ENCODE assay signal across 1 cellular context in genomic region chr22:23897320-23897719, GRCh38.
TF ChIP-seq lines count a peak whose summit lies in the region.

No MANE protein-coding gene starts in this region.

TF ChIP-seq in HepG2, 621 proteins besides CTCF, POLR2A, EP300 and RAD21:
- TF ChIP-seq RBM22 (optimal IDR thresholded peaks at IDR 0.05; ENCODE audit: low read length), result peak; percentile 34
- TF ChIP-seq ZNF124 (CRISPR knock-in tag; IDR thresholded peaks at IDR 0.05), result no peak
- TF ChIP-seq HOXA7 (CRISPR knock-in tag; IDR thresholded peaks at IDR 0.05), result no peak
- TF ChIP-seq ZNF10 (CRISPR knock-in tag; IDR thresholded peaks at IDR 0.05; ENCODE audit: borderline replicate concordance, low read depth), result no peak
- no peak for TF ChIP-seq ZFP62 (CRISPR knock-in tag; IDR thresholded peaks at IDR 0.05)
- no peak for TF ChIP-seq ZNF354B (CRISPR knock-in tag; IDR thresholded peaks at IDR 0.05)
- TF ChIP-seq SMAD9 (CRISPR knock-in tag; IDR thresholded peaks at IDR 0.05), result no peak
- TF ChIP-seq PAF1 (CRISPR knock-in tag; IDR thresholded peaks at IDR 0.05), result 0 out of 2 replicates have a peak, but pooled peaks have one; percentile 61
- peak; percentile 57 for TF ChIP-seq POLR2G (IDR thresholded peaks at IDR 0.05; ENCODE audit: low read depth, low read length)
- no peak for TF ChIP-seq ZNF564 (CRISPR knock-in tag; IDR thresholded peaks at IDR 0.05)
- no peak for TF ChIP-seq ZMYM3 (CRISPR knock-in tag; IDR thresholded peaks at IDR 0.05)
- TF ChIP-seq POLR2AphosphoS2 (IDR thresholded peaks at IDR 0.05; ENCODE audit: low read depth, low read length), result 0 out of 2 replicates have a peak, but pooled peaks have one; percentile 6
